8 cellular contexts compared by ENCODE assay signal in the genomic region with DNA sequence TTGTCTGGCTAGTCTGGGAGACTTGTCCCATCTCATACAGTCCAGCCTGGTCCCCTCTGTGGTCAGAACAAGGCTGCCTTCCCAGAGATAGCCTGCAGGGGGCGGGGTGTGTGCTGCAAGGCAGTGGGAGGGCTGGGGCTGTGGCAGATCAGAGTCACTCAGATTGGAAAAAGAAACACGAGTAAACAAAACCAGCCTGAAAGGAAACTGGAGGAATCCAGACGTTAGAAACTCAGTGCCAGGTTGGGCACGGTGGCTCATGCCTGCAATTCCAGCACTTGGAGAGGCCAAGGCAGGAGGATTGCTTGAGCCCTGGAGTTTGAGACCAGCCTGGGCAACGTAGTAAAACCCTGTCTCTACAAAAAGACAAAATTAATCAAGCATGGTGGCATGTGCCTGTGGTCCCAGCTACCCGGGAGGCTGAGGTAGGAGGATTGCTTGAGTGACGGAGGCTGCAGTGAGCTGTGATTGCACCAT. TPM values are rescaled to one million over a fixed set of nuclear protein-coding genes. Genes with fewer than 3 reads are reported as not detected.
DNase-seq lines count a peak whose midpoint lies in the region; ATAC-seq and TF ChIP-seq lines count a peak whose summit lies in the region.

No MANE protein-coding gene starts in this region.

- TF ChIP-seq CTCF in AG10803 (conservative IDR thresholded peaks at IDR 0.05; ENCODE audit: low read length) (peak; percentile 85), lower leg skin (IDR thresholded peaks at IDR 0.05) (peak in 1 of 3 donors; percentile 45)

- ATAC-seq in GM19351 (IDR thresholded peaks at IDR 0.05; ENCODE audit: unreplicated experiment), result peak; percentile 49
- ATAC-seq in GM18873 (IDR thresholded peaks at IDR 0.05; ENCODE audit: low FRiP score, unreplicated experiment), result no peak

- WGBS in lower leg skin, 2 donors, result 31 to 33% methylated on average over 7 of the region's 7 CpGs

- TF ChIP-seq POLR2A in lower leg skin (IDR thresholded peaks at IDR 0.05), result no peak

- DNase-seq in AG10803 (ENCODE audit: low read depth) (peak; percentile 85), NCI-H524 (lab: John Stamatoyannopoulos, UW) (peak; percentile 47 to 78), dedifferentiated amniotic fluid mesenchymal stem cell (ENCODE audit: extremely low spot score) (peak; percentile 83), lower leg skin (ENCODE audit: low spot score in 2 of 2) (peak; percentile 69 to 94)
- peak; percentile 87 for DNase-seq in activated CD4-positive, alpha-beta T cell treated with anti-CD3 and anti-CD28 coated beads for 48 hours
- DNase-seq in stimulated activated CD4-positive, alpha-beta T cell treated with anti-CD3 and anti-CD28 coated beads, TNF-alpha, amount 100 ng/mL, for 48 hours (ENCODE audit: low read depth in 3 of 3), result peak; percentile 47 to 73 (median 58)

- no peak overlapping the region for H3K4me3 ChIP-seq in AG10803 (ENCODE audit: low read length)
- no peak overlapping the region for H3K4me3 ChIP-seq in lower leg skin (ENCODE audit: low read depth, poor library complexity, severe bottlenecking)

- intact Hi-C loops in lower leg skin (cut with DNase I; ENCODE audit: low total_unique reads), result no loop called here

RNA-seq across cellular contexts. Expression of a gene that starts 20.2 kb away (rescaled TPM):
- total RNA-seq in lower leg skin, result 10 to 100 TPM; 57.5 to 93.6 (median 68.1) TPM

RNA-seq across cellular contexts. Expression of a gene that starts 22.0 kb away (rescaled TPM):
- under 1 TPM in 1 of 4 donors, not detected in 3; 0.45 TPM for total RNA-seq in lower leg skin

RNA-seq across cellular contexts. Expression of a gene that starts 35.1 kb away (rescaled TPM):
- total RNA-seq in lower leg skin, result not detected

RNA-seq across cellular contexts. Expression of a gene that starts 57.2 kb away (rescaled TPM):
- 10 to 100 TPM in 2 of 4 donors, 1 to 10 TPM in 2; 8.5 to 20.4 (median 10.2) TPM for total RNA-seq in lower leg skin
